ENCODE assay signal across 22 cellular contexts in the genomic region with DNA sequence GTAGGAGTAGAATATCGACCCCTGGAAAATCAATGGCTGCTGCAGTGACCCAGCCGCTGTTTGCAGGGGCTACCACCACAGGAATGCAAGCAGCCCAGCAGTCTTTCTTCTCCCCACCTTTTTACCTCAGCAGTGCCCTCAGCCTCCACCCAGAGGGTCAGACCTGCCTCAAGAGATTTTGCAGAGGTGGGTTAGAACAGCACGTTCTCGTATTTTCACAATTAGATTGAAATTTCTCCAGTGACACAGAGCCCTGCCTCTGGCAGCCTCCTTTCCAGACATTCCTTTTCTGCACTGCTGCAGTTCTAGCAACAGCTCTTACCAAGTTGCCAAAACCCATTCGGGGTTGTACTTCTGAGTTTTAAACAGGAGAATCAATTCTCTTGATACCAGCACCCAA. TPM values are rescaled to one million over a fixed set of nuclear protein-coding genes. Genes with fewer than 3 reads are reported as not detected.
DNase-seq lines count a peak whose midpoint lies in the region; ATAC-seq and FAIRE-seq lines count a peak whose summit lies in the region.
"Had no signal": no experiment of that assay in that cellular context is flagged by ENCODE, and none has a peak within 500 bp of the region (broad histone marks: within the 10 kb centered on the region; RNA-seq: fewer than 3 reads in every experiment).

No MANE protein-coding gene starts in this region.

- no peak overlapping the region for H4K91ac ChIP-seq in trophoblast cell (ENCODE audit: low read depth, low read length)

- no peaks in the 10 kb centered on the region for H3K79me2 ChIP-seq in trophoblast cell (ENCODE audit: control insufficient read depth, insufficient read depth, low read length, poor library complexity)

- H3K27ac Mint-ChIP-seq in CD4-positive, CD25-positive, alpha-beta regulatory T cell = peak overlapping the region; percentile 55 to 94 (median 78)
- peak overlapping the region; percentile 66 for H3K27ac Mint-ChIP-seq in T-helper 17 cell
- H3K27ac Mint-ChIP-seq in effector memory CD8-positive, alpha-beta T cell = peak overlapping the region; percentile 36 to 88

- H3K4me3 Mint-ChIP-seq in CD4-positive, CD25-positive, alpha-beta regulatory T cell = no peak overlapping the region
- no peak overlapping the region for H3K4me3 Mint-ChIP-seq in T-helper 17 cell
- no peak overlapping the region for H3K4me3 Mint-ChIP-seq in effector memory CD8-positive, alpha-beta T cell

- H3K27ac ChIP-seq in CD4-positive, CD25-positive, alpha-beta regulatory T cell (ENCODE audit: insufficient read depth, low read length, poor library complexity, severe bottlenecking) = no peak overlapping the region
- no peak overlapping the region for H3K27ac ChIP-seq in trophoblast cell (ENCODE audit: low read depth, low read length)
- H3K27ac ChIP-seq: esophagus muscularis mucosa, PC-9, vagina had no signal

- no peak overlapping the region for H3K23ac ChIP-seq in trophoblast cell (ENCODE audit: low read length)

- no peak for FAIRE-seq in GM19239 (lab: Jason Lieb, UNC)
- FAIRE-seq: frontal cortex, islet of Langerhans had no signal

- H2BK5ac ChIP-seq in trophoblast cell (ENCODE audit: low read depth, low read length, poor library complexity) = no peak overlapping the region

- peaks cover 36% of the 10 kb centered on the region for H3K36me3 Mint-ChIP-seq in CD4-positive, CD25-positive, alpha-beta regulatory T cell
- no peaks in the 10 kb centered on the region for H3K36me3 Mint-ChIP-seq in T-helper 17 cell (ENCODE audit: low read depth)
- H3K36me3 Mint-ChIP-seq in effector memory CD8-positive, alpha-beta T cell (ENCODE audit: insufficient read depth) = peaks cover 40% of the 10 kb centered on the region

- no CpG with 5 or more reads among the region's 5 CpGs for WGBS in trophoblast cell (ENCODE audit: extremely low coverage, insufficient coverage, insufficient read length)

- H3K79me1 ChIP-seq in trophoblast cell (ENCODE audit: low read length) = no peaks in the 10 kb centered on the region

- no peak overlapping the region for H3K4me3 ChIP-seq in CD4-positive, CD25-positive, alpha-beta regulatory T cell (ENCODE audit: low read depth, low read length)
- no peak overlapping the region for H3K4me3 ChIP-seq in trophoblast cell (ENCODE audit: low read depth, low read length)
- no peak overlapping the region for H3K4me3 ChIP-seq in HAP-1
- H3K4me3 ChIP-seq: esophagus muscularis mucosa, mucosa of descending colon, PC-9, vagina had no signal

- no peaks in the 10 kb centered on the region for H3K27me3 ChIP-seq in CD4-positive, CD25-positive, alpha-beta regulatory T cell (ENCODE audit: control insufficient read depth, insufficient read depth, low read length)
- H3K27me3 ChIP-seq in trophoblast cell (ENCODE audit: insufficient read depth, low read length) (no peaks in the 10 kb centered on the region), HAP-1 (ENCODE audit: low read depth) (no peaks in the 10 kb centered on the region)
- H3K27me3 ChIP-seq: esophagus muscularis mucosa, vagina had no signal

- no peak overlapping the region for H2AFZ ChIP-seq in trophoblast cell (ENCODE audit: insufficient read depth, low read length, poor library complexity)
- H2AFZ ChIP-seq: PC-9 had no signal

- H3K9me3 ChIP-seq in CD4-positive, CD25-positive, alpha-beta regulatory T cell (ENCODE audit: control insufficient read depth in 2 of 2, low read length in 2 of 2) = no peaks in the 10 kb centered on the region
- H3K9me3 ChIP-seq in T-helper 17 cell (ENCODE audit: control insufficient read depth, low read length, poor library complexity, severe bottlenecking) (no peaks in the 10 kb centered on the region), trophoblast cell (ENCODE audit: insufficient read depth, low read depth, low read length) (no peaks in the 10 kb centered on the region), HAP-1 (no peaks in the 10 kb centered on the region)
- H3K9me3 ChIP-seq: esophagus muscularis mucosa, mucosa of descending colon, vagina had no signal

- H3K9me3 Mint-ChIP-seq in CD4-positive, CD25-positive, alpha-beta regulatory T cell = no peaks in the 10 kb centered on the region
- H3K9me3 Mint-ChIP-seq in effector memory CD8-positive, alpha-beta T cell = no peaks in the 10 kb centered on the region

- peak overlapping the region; percentile 68 for H3K4ac ChIP-seq in trophoblast cell (ENCODE audit: low read depth, low read length)

- no peak overlapping the region for H2BK120ac ChIP-seq in trophoblast cell (ENCODE audit: insufficient read depth, low read length, poor library complexity)

- H2BK12ac ChIP-seq in trophoblast cell (ENCODE audit: low read length) = no peak overlapping the region

- no peak overlapping the region for H3K9ac ChIP-seq in trophoblast cell (ENCODE audit: low read length)

- H3K14ac ChIP-seq in trophoblast cell (ENCODE audit: low read length) = no peak overlapping the region

- peaks cover 50% of the 10 kb centered on the region for H3K4me1 ChIP-seq in CD4-positive, CD25-positive, alpha-beta regulatory T cell (ENCODE audit: control insufficient read depth, insufficient read depth, low read length, poor library complexity, severe bottlenecking)
- peaks cover 6 to 19% of the 10 kb centered on the region in 2 experiments for H3K4me1 ChIP-seq in trophoblast cell (ENCODE audit: control insufficient read depth in 1 of 2, insufficient read depth in 2 of 2, low read length in 2 of 2)
- H3K4me1 ChIP-seq in HAP-1 = no peaks in the 10 kb centered on the region

- no peaks in the 10 kb centered on the region for H3K27me3 Mint-ChIP-seq in CD4-positive, CD25-positive, alpha-beta regulatory T cell
- H3K27me3 Mint-ChIP-seq in T-helper 17 cell = no peaks in the 10 kb centered on the region
- H3K27me3 Mint-ChIP-seq in effector memory CD8-positive, alpha-beta T cell = no peaks in the 10 kb centered on the region

- peaks cover 47% of the 10 kb centered on the region for H3K36me3 ChIP-seq in CD4-positive, CD25-positive, alpha-beta regulatory T cell (ENCODE audit: control insufficient read depth, insufficient read depth, low read length)
- H3K36me3 ChIP-seq in trophoblast cell (ENCODE audit: control insufficient read depth in 1 of 2, insufficient read depth in 2 of 2, low read length in 2 of 2) (peaks cover 21 to 53% of the 10 kb centered on the region in 2 experiments), HAP-1 (replicated peaks) (peaks cover 89% of the 10 kb centered on the region)

- no peak overlapping the region for H2AK5ac ChIP-seq in trophoblast cell (ENCODE audit: low read length)

- in situ Hi-C loops in HAP-1 (cut with MboI; ENCODE audit: low sequenced_read_pairs) = no loop called here

- no peak for ATAC-seq in CD4-positive, CD25-positive, alpha-beta regulatory T cell (ENCODE audit: low read depth in 2 of 2)
- ATAC-seq in T-helper 17 cell (no peak), GM21423 (IDR thresholded peaks at IDR 0.05; ENCODE audit: unreplicated experiment) (no peak)
- no peak for ATAC-seq in effector memory CD8-positive, alpha-beta T cell (replicated peaks)
- ATAC-seq: left ventricle myocardium superior, mucosa of descending colon had no signal

- no peak overlapping the region for H3K4me2 ChIP-seq in trophoblast cell (ENCODE audit: low read length)
- H3K4me2 ChIP-seq: PC-9 had no signal

- peaks cover 20 to 98% (median 62%) of the 10 kb centered on the region in 4 donors for H3K4me1 Mint-ChIP-seq in CD4-positive, CD25-positive, alpha-beta regulatory T cell
- peaks cover 49% of the 10 kb centered on the region for H3K4me1 Mint-ChIP-seq in T-helper 17 cell
- H3K4me1 Mint-ChIP-seq in effector memory CD8-positive, alpha-beta T cell (ENCODE audit: low read depth in 2 of 2) = peaks cover 35 to 64% of the 10 kb centered on the region in 2 donors

- H3K18ac ChIP-seq in trophoblast cell (ENCODE audit: low read length) = no peak overlapping the region

- H4K12ac ChIP-seq in trophoblast cell (ENCODE audit: low read depth, low read length) = no peak overlapping the region

- no peak overlapping the region for H4K8ac ChIP-seq in trophoblast cell (ENCODE audit: low read depth, low read length)

- no peak for DNase-seq in CD4-positive, CD25-positive, alpha-beta regulatory T cell
- DNase-seq in T-helper 17 cell (no peak), trophoblast cell (no peak), HAP-1 (ENCODE audit: low spot score in 2 of 2) (no peak), GM19239 (ENCODE audit: insufficient read length, low spot score) (no peak)
- no peak for DNase-seq in effector memory CD8-positive, alpha-beta T cell
- DNase-seq: activated CD4-positive, alpha-beta T cell treated with anti-CD3 and anti-CD28 coated beads for 4 hours; activated effector memory CD4-positive, alpha-beta T cell treated with anti-CD3 and anti-CD28 coated beads, Interleukin-2, amount 50 U/mL, for 16 hours; DMS153; effector memory CD4-positive, alpha-beta T cell; IMR-90; left ventricle myocardium superior; mucosa of descending colon; NCI-H1417; NCI-H510A treated with DMSO at 0.1 percent for 48 hours; PC-9; SIG-M5 had no signal

RNA-seq across cellular contexts. Expression of a gene that starts 38.3 kb away (rescaled TPM):
- total RNA-seq in CD4-positive, CD25-positive, alpha-beta regulatory T cell = 8.6 TPM
- 10 to 100 TPM in 2 of 4 donors, 1 to 10 TPM in 2; 8.3 to 13.2 (median 9.8) TPM for polyA plus RNA-seq in CD4-positive, CD25-positive, alpha-beta regulatory T cell
- total RNA-seq in T-helper 17 cell = 10 to 100 TPM; 12.0 to 14.3 TPM
- polyA plus RNA-seq in trophoblast cell (2013) = 6.1 and 6.5 TPM in 2 replicates

RNA-seq across cellular contexts. Expression of a gene that starts 53.6 kb away (rescaled TPM):
- 139 TPM for total RNA-seq in CD4-positive, CD25-positive, alpha-beta regulatory T cell
- 10 to 100 TPM in 3 of 4 donors, 1 to 10 TPM in 1; 9.5 to 13.4 (median 13.0) TPM for polyA plus RNA-seq in CD4-positive, CD25-positive, alpha-beta regulatory T cell
- 100 to 1,000 TPM; 134 to 136 TPM for total RNA-seq in T-helper 17 cell
- 84.0 and 87.9 TPM in 2 replicates for polyA plus RNA-seq in trophoblast cell (2013)
